In genomic region chr11:1762537-1763302, GRCh38 we compare ENCODE assay signal across 8 cellular contexts. TPM values are rescaled to one million over a fixed set of nuclear protein-coding genes. Genes with fewer than 3 reads are reported as not detected.
A peak's percentile ranks its signal among the peaks of the same experiment; 100 is the strongest.
DNase-seq lines count a peak whose midpoint lies in the region; ATAC-seq and TF ChIP-seq lines count a peak whose summit lies in the region.

No MANE protein-coding gene starts in this region.

- no peaks in the 10 kb centered on the region for H3K9me3 ChIP-seq in gastrocnemius medialis

- intact Hi-C loops in left cardiac atrium (cut with DNase I) = no loop called here
- intact Hi-C loops in gastrocnemius medialis (cut with DNase I; ENCODE audit: low total_unique reads) = loop anchor here (1.0 to 10.0 kb wide), 3 partner anchors 14 to 622 kb away; no protein-coding TSS in a partner anchor

- POLR2A ChIA-PET in activated CD4-positive, alpha-beta memory T cell treated with anti-CD3 and anti-CD28 coated beads, Interleukin-2, amount 10 ng/mL, durations not matched to agents 7 days and 5 days (lab: Charles Lee) = interaction anchor here (0.9 to 2.4 kb wide), 3 partner anchors 10 to 91 kb away, joined by 3 to 10 read pairs (median 6); partner anchors contain the start of gene IFITM10

- in situ Hi-C loops in gastrocnemius medialis (cut with MboI; ENCODE audit: low sequenced_read_pairs in 4 of 4) = no loop called here

- CTCF ChIA-PET in activated CD4-positive, alpha-beta memory T cell treated with anti-CD3 and anti-CD28 coated beads, Interleukin-2, amount 10 ng/mL, durations not matched to agents 7 days and 5 days (lab: Charles Lee) = no interaction called here

- H3K4me1 Mint-ChIP-seq in activated CD4-positive, alpha-beta memory T cell treated with anti-CD3 and anti-CD28 coated beads, Interleukin-2, amount 10 ng/mL, durations not matched to agents 7 days and 5 days = peaks cover 45% of the 10 kb centered on the region

- DNase-seq in AG08395 (ENCODE audit: low spot score) (peak; percentile 32), HL-60 (ENCODE audit: low read depth in 1 of 2, low spot score in 1 of 2) (peak; percentile 30 to 89), left cardiac atrium (peak; percentile 68), gastrocnemius medialis (peak; percentile 90 to 94), mesenteric fat pad (ENCODE audit: low spot score) (no peak), omental fat pad (ENCODE audit: low spot score) (no peak)
- DNase-seq in activated CD4-positive, alpha-beta memory T cell treated with anti-CD3 and anti-CD28 coated beads, Interleukin-2, amount 10 ng/mL, durations not matched to agents 7 days and 5 days = no peak

- H3K36me3 Mint-ChIP-seq in activated CD4-positive, alpha-beta memory T cell treated with anti-CD3 and anti-CD28 coated beads, Interleukin-2, amount 10 ng/mL, durations not matched to agents 7 days and 5 days (ENCODE audit: low read depth) = peaks cover 10% of the 10 kb centered on the region

- no peaks in the 10 kb centered on the region for H3K9me3 Mint-ChIP-seq in activated CD4-positive, alpha-beta memory T cell treated with anti-CD3 and anti-CD28 coated beads, Interleukin-2, amount 10 ng/mL, durations not matched to agents 7 days and 5 days

- H3K27me3 ChIP-seq in HL-60 (ENCODE audit: insufficient read depth, poor library complexity, severe bottlenecking) (no peaks in the 10 kb centered on the region), gastrocnemius medialis (no peaks in the 10 kb centered on the region)

- peak overlapping the region; percentile 92 for H3K4me3 ChIP-seq in HL-60 (replicated peaks; ENCODE audit: insufficient read depth, low read length)
- peak overlapping the region; percentile 79 to 99 (median 94) for H3K4me3 ChIP-seq in gastrocnemius medialis

- H3K27me3 Mint-ChIP-seq in activated CD4-positive, alpha-beta memory T cell treated with anti-CD3 and anti-CD28 coated beads, Interleukin-2, amount 10 ng/mL, durations not matched to agents 7 days and 5 days = no peaks in the 10 kb centered on the region

- ATAC-seq in left cardiac atrium (peak; percentile 6 to 8), gastrocnemius medialis (peak; percentile 59 to 74), GM21786 (IDR thresholded peaks at IDR 0.05; ENCODE audit: unreplicated experiment) (no peak), omental fat pad (ENCODE audit: low FRiP score) (no peak)

- TF ChIP-seq CTCF in HL-60 (IDR thresholded peaks at IDR 0.05; ENCODE audit: insufficient read depth, low read length) (no peak), gastrocnemius medialis (IDR thresholded peaks at IDR 0.05 in 4 of 5, conservative IDR thresholded peaks at IDR 0.05 in 1 of 5) (no peak), omental fat pad (IDR thresholded peaks at IDR 0.05) (no peak)

- H3K27ac ChIP-seq in HL-60 (replicated peaks) (peak overlapping the region; percentile 79), gastrocnemius medialis (peak overlapping the region; percentile 98 to 100 (median 100))

- H3K4me1 ChIP-seq in gastrocnemius medialis = peaks cover 46 to 49% of the 10 kb centered on the region in 2 donors

- H3K4me3 Mint-ChIP-seq in activated CD4-positive, alpha-beta memory T cell treated with anti-CD3 and anti-CD28 coated beads, Interleukin-2, amount 10 ng/mL, durations not matched to agents 7 days and 5 days = peak overlapping the region; percentile 66

- peak; percentile 90 to 94 for TF ChIP-seq POLR2A in gastrocnemius medialis (IDR thresholded peaks at IDR 0.05)

- peak overlapping the region; percentile 67 for H3K27ac Mint-ChIP-seq in activated CD4-positive, alpha-beta memory T cell treated with anti-CD3 and anti-CD28 coated beads, Interleukin-2, amount 10 ng/mL, durations not matched to agents 7 days and 5 days

- peaks cover 0 to 19% of the 10 kb centered on the region in 2 donors for H3K36me3 ChIP-seq in gastrocnemius medialis

RNA-seq across cellular contexts. Expression of gene CTSD, which starts 1.0 kb away (rescaled TPM):
- 100 to 1,000 TPM; 156 to 172 TPM for total RNA-seq in activated CD4-positive, alpha-beta memory T cell treated with anti-CD3 and anti-CD28 coated beads, Interleukin-2, amount 10 ng/mL, durations not matched to agents 7 days and 5 days
- total RNA-seq in left cardiac atrium = 100 to 1,000 TPM; 635 to 667 TPM
- total RNA-seq in gastrocnemius medialis = 100 to 1,000 TPM; 490 to 981 (median 845) TPM
- 940 TPM for total RNA-seq in mesenteric fat pad
- total RNA-seq in omental fat pad = 1,000 to 10,000 TPM in 1 of 4 donors, 100 to 1,000 TPM in 3; 359 to 1,165 (median 624) TPM

RNA-seq across cellular contexts. Expression of gene IFITM10, which starts 12.3 kb away (rescaled TPM):
- 1 to 10 TPM in 1 of 2 experiments, under 1 TPM in 1; 0.70 to 1.3 TPM for total RNA-seq in activated CD4-positive, alpha-beta memory T cell treated with anti-CD3 and anti-CD28 coated beads, Interleukin-2, amount 10 ng/mL, durations not matched to agents 7 days and 5 days
- total RNA-seq in left cardiac atrium (under 1 TPM; 0.27 to 0.76 TPM), gastrocnemius medialis (1 to 10 TPM; 1.1 to 7.2 (median 4.9) TPM), mesenteric fat pad (1.5 TPM), omental fat pad (1 to 10 TPM in 3 of 4 donors, under 1 TPM in 1; 0.79 to 2.3 (median 1.6) TPM)

Comparison
In these comparisons a context has a peak if more than half of its experiments do, and no peak if none do; other contexts are left out.
1. DNase-seq: peak in AG08395 (single experiment), HL-60 (2 of 2), left cardiac atrium (single experiment) and gastrocnemius medialis (2 of 2); none in activated CD4-positive, alpha-beta memory T cell treated with anti-CD3 and anti-CD28 coated beads, Interleukin-2, amount 10 ng/mL, durations not matched to agents 7 days and 5 days (single experiment), mesenteric fat pad (single experiment) and omental fat pad (single experiment).
2. ATAC-seq: peak in left cardiac atrium (2 of 2) and gastrocnemius medialis (2 of 2); none in GM21786 (single experiment) and omental fat pad (single experiment).